1 cellular context compared by ENCODE assay signal in the genomic region with DNA sequence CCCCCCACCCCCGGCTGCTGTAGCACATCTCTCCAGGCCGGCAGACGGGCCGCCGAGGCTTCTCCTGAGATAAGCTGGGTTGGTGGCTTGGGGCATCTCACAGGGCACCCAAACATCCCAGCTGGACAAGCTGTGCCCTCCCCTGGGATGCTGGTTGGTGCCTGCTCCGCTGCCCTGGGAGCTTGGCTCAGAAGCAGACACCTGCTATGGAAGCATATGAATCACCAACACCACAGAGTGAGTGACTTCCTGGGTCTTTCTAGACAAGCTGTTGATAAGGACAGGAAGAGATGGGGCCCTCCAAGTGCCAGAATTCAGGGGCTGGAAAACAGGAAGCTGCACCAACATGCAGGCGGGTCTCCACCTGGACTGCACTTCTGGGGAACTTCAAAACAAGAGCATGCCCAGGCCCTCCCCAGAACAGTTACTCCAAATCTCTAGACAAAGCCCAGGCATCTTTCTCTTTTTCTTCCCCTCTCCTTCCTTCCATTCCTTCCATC.
TF ChIP-seq lines count a peak whose summit lies in the region.

No MANE protein-coding gene starts in this region.

TF ChIP-seq in HepG2, 621 proteins besides CTCF, POLR2A, EP300 and RAD21 (continued from another document):
- TF ChIP-seq, protein P1, sequence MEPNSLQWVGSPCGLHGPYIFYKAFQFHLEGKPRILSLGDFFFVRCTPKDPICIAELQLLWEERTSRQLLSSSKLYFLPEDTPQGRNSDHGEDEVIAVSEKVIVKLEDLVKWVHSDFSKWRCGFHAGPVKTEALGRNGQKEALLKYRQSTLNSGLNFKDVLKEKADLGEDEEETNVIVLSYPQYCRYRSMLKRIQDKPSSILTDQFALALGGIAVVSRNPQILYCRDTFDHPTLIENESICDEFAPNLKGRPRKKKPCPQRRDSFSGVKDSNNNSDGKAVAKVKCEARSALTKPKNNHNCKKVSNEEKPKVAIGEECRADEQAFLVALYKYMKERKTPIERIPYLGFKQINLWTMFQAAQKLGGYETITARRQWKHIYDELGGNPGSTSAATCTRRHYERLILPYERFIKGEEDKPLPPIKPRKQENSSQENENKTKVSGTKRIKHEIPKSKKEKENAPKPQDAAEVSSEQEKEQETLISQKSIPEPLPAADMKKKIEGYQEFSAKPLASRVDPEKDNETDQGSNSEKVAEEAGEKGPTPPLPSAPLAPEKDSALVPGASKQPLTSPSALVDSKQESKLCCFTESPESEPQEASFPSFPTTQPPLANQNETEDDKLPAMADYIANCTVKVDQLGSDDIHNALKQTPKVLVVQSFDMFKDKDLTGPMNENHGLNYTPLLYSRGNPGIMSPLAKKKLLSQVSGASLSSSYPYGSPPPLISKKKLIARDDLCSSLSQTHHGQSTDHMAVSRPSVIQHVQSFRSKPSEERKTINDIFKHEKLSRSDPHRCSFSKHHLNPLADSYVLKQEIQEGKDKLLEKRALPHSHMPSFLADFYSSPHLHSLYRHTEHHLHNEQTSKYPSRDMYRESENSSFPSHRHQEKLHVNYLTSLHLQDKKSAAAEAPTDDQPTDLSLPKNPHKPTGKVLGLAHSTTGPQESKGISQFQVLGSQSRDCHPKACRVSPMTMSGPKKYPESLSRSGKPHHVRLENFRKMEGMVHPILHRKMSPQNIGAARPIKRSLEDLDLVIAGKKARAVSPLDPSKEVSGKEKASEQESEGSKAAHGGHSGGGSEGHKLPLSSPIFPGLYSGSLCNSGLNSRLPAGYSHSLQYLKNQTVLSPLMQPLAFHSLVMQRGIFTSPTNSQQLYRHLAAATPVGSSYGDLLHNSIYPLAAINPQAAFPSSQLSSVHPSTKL (CRISPR knock-in tag; IDR thresholded peaks at IDR 0.05) = 0 out of 2 replicates have a peak, but pooled peaks have one; percentile 10
- TF ChIP-seq ETV5 (CRISPR knock-in tag; IDR thresholded peaks at IDR 0.05; ENCODE audit: borderline replicate concordance) = peak; percentile 55; the same call in 1 of the 2 replicates
- peak; percentile 50 for TF ChIP-seq GABPB1 (CRISPR knock-in tag; IDR thresholded peaks at IDR 0.05)
- no peak for TF ChIP-seq TOPORS (CRISPR knock-in tag; IDR thresholded peaks at IDR 0.05)
- TF ChIP-seq ZNF260 (CRISPR knock-in tag; IDR thresholded peaks at IDR 0.05; ENCODE audit: borderline replicate concordance, low read depth) = no peak
- no peak for TF ChIP-seq CENPT (CRISPR knock-in tag; IDR thresholded peaks at IDR 0.05; ENCODE audit: low read depth)
